21 cellular contexts compared by ENCODE assay signal in genomic region chr2:10220045-10220444, GRCh38.
"Had no signal": no experiment of that assay in that cellular context is flagged by ENCODE, and none has a peak within 500 bp of the region (broad histone marks: within the 10 kb centered on the region; RNA-seq: fewer than 3 reads in every experiment).

No MANE protein-coding gene starts in this region.

- H3K27me3 Mint-ChIP-seq: activated naive CD8-positive, alpha-beta T cell had no signal

- H3K27me3 ChIP-seq: adrenal gland, ovary, testis had no signal

- H3K4me1 ChIP-seq: adrenal gland, psoas muscle, testis had no signal

- ATAC-seq: heart left ventricle; left cardiac atrium; mucosa of descending colon; psoas muscle; right cardiac atrium; stimulated activated memory B cell treated with anti-CD40 and anti-IgM and Interleukin-4, amounts not matched to agents 10 μg/mL and 1 μg/mL and 100 μg/mL, for 72 hours had no signal

- H3K4me1 Mint-ChIP-seq: stimulated activated memory B cell treated with anti-CD40 and anti-IgM and Interleukin-4, amounts not matched to agents 10 μg/mL and 1 μg/mL and 100 μg/mL, for 72 hours had no signal

- H3K36me3 ChIP-seq: adrenal gland, heart left ventricle, ovary had no signal

- H3K4me3 ChIP-seq: adrenal gland, heart left ventricle, mucosa of descending colon, ovary, psoas muscle, testis had no signal

- H3K27ac ChIP-seq: adrenal gland, epithelial cell of prostate, heart left ventricle, ovary, psoas muscle, testis had no signal

- H3K27ac Mint-ChIP-seq: activated naive CD8-positive, alpha-beta T cell; activated T-helper 2 cell treated with anti-CD3 and anti-CD28 coated beads, Interferon-gamma antibody, Interleukin-2, Interleukin-4, amounts not matched to agents 10 μg/mL and 5 μg/mL and 100 μg/mL, durations not matched to agents 14 hours and 24 hours and 36 hours; stimulated activated memory B cell treated with anti-CD40 and anti-IgM and Interleukin-4, amounts not matched to agents 10 μg/mL and 1 μg/mL and 100 μg/mL, for 72 hours had no signal

- H3K9me3 Mint-ChIP-seq: activated T-helper 2 cell treated with anti-CD3 and anti-CD28 coated beads, Interferon-gamma antibody, Interleukin-2, Interleukin-4, amounts not matched to agents 10 μg/mL and 5 μg/mL and 100 μg/mL, durations not matched to agents 14 hours and 24 hours and 36 hours; naive B cell; stimulated activated memory B cell treated with anti-CD40 and anti-IgM and Interleukin-4, amounts not matched to agents 10 μg/mL and 1 μg/mL and 100 μg/mL, for 72 hours had no signal

- H3K9me3 ChIP-seq: adrenal gland, heart left ventricle, mucosa of descending colon, ovary, psoas muscle, testis had no signal

- H3K4me3 Mint-ChIP-seq: activated naive CD8-positive, alpha-beta T cell; stimulated activated memory B cell treated with anti-CD40 and anti-IgM and Interleukin-4, amounts not matched to agents 10 μg/mL and 1 μg/mL and 100 μg/mL, for 72 hours had no signal

- DNase-seq: activated naive CD4-positive, alpha-beta T cell; activated T-cell treated with anti-CD3 and anti-CD28 coated beads, Interleukin-2, amount 50 U/mL, for 1 hour; adrenal gland; cerebellar nuclear complex; cortex of kidney; left cardiac atrium; mesendoderm; naive B cell; ovary; right cardiac atrium; small intestine; stimulated activated CD4-positive, alpha-beta T cell treated with anti-CD3 and anti-CD28 coated beads, Interleukin-15, amount 100 ng/mL, for 24 hours; T-helper 1 cell; testis had no signal
